ENCODE assay signal across 18 cellular contexts in the genomic region with DNA sequence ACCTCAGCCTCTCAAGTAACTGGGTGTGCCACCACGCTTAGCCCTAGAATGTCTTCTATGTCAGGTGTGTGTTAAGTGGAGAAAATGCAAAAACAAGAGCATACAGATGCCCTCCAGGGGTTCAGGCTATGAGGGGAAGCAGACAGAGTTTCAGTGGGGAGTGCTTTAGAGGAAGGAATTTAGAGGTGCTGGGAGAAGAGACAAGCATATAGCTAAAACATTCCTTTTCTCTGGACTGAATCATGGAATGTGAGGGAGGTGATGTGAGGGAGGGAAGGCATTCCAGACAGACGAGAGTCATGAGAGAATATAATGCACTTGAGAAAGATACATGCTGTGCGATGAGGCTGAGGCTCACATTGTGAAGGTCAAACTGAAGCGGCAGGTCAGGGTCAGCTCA. TPM values are rescaled to one million over a fixed set of nuclear protein-coding genes. Genes with fewer than 3 reads are reported as not detected.
DNase-seq lines count a peak whose midpoint lies in the region; TF ChIP-seq lines count a peak whose summit lies in the region.
"Had no signal": no experiment of that assay in that cellular context is flagged by ENCODE, and none has a peak within 500 bp of the region (broad histone marks: within the 10 kb centered on the region; RNA-seq: fewer than 3 reads in every experiment).

No MANE protein-coding gene starts in this region.

- H3K27ac ChIP-seq in RWPE1: no peak overlapping the region
- H3K27ac ChIP-seq in smooth muscle cell (ENCODE audit: low read depth): no peak overlapping the region
- H3K27ac ChIP-seq: coronary artery, suprapubic skin had no signal

- H3K36me3 Mint-ChIP-seq in type B pancreatic cell: peaks cover 3% of the 10 kb centered on the region
- H3K36me3 Mint-ChIP-seq: activated naive CD8-positive, alpha-beta T cell treated with anti-CD3 and anti-CD28 coated beads, Interleukin-2, amount 10 ng/mL, durations not matched to agents 7 days and 5 days; CD8-positive, alpha-beta memory T cell; IgD-negative memory B cell had no signal

- H3K36me3 ChIP-seq in H7 (replicated peaks; ENCODE audit: control insufficient read depth, insufficient read depth, low read length) (no peaks in the 10 kb centered on the region), smooth muscle cell (ENCODE audit: low read depth) (no peaks in the 10 kb centered on the region)
- H3K36me3 ChIP-seq: suprapubic skin had no signal

- POLR2A ChIA-PET in RWPE1 (lab: Yijun Ruan, JAX; ENCODE audit: low non-redundant PET): no interaction called here

- H3K27me3 ChIP-seq in H7 (ENCODE audit: control insufficient read depth, insufficient read depth, low read length) (no peaks in the 10 kb centered on the region), smooth muscle cell (ENCODE audit: low read depth) (no peaks in the 10 kb centered on the region)
- H3K27me3 ChIP-seq: suprapubic skin had no signal

- H3K4me1 Mint-ChIP-seq in type B pancreatic cell (ENCODE audit: unreplicated experiment): peaks cover 5% of the 10 kb centered on the region
- H3K4me1 Mint-ChIP-seq: activated CD4-positive, alpha-beta T cell treated with anti-CD3 and anti-CD28 coated beads, Interleukin-2, amount 10 ng/mL, durations not matched to agents 7 days and 5 days; activated naive CD8-positive, alpha-beta T cell treated with anti-CD3 and anti-CD28 coated beads, Interleukin-2, amount 10 ng/mL, durations not matched to agents 7 days and 5 days; CD8-positive, alpha-beta memory T cell; IgD-negative memory B cell; stimulated activated effector memory CD8-positive, alpha-beta T cell treated with anti-CD3 and anti-CD28 coated beads, Interleukin-12 subunit alpha, Interleukin-12 subunit beta, amount 100 ng/mL, for 72 hours had no signal

- no peak overlapping the region for H3K4me3 Mint-ChIP-seq in type B pancreatic cell
- H3K4me3 Mint-ChIP-seq: activated CD4-positive, alpha-beta T cell treated with anti-CD3 and anti-CD28 coated beads, Interleukin-2, amount 10 ng/mL, durations not matched to agents 7 days and 5 days; activated naive CD8-positive, alpha-beta T cell treated with anti-CD3 and anti-CD28 coated beads, Interleukin-2, amount 10 ng/mL, durations not matched to agents 7 days and 5 days; stimulated activated effector memory CD8-positive, alpha-beta T cell treated with anti-CD3 and anti-CD28 coated beads, Interleukin-12 subunit alpha, Interleukin-12 subunit beta, amount 100 ng/mL, for 72 hours had no signal

- no peaks in the 10 kb centered on the region for H3K9me3 ChIP-seq in smooth muscle cell (replicated peaks; ENCODE audit: low read depth)
- H3K9me3 ChIP-seq: suprapubic skin had no signal

- no peaks in the 10 kb centered on the region for H3K79me2 ChIP-seq in smooth muscle cell (ENCODE audit: low read depth)

- CTCF ChIA-PET in RWPE1 (lab: Yijun Ruan, JAX): interaction anchor here (0.6 kb wide), 1 partner anchor 541 kb away, joined by 6 read pairs; no protein-coding TSS in a partner anchor

- H3K4me3 ChIP-seq in H7 (ENCODE audit: insufficient read depth, low read depth, low read length): no peak overlapping the region
- H3K4me3 ChIP-seq in smooth muscle cell: no peak overlapping the region
- H3K4me3 ChIP-seq: coronary artery, suprapubic skin had no signal

- no peak overlapping the region for H3K9ac ChIP-seq in smooth muscle cell (ENCODE audit: low read depth)

- no peaks in the 10 kb centered on the region for H3F3A ChIP-seq in smooth muscle cell (ENCODE audit: low read depth)

- H3K27ac Mint-ChIP-seq in type B pancreatic cell: peak overlapping the region; percentile 35
- H3K27ac Mint-ChIP-seq: activated CD4-positive, alpha-beta T cell treated with anti-CD3 and anti-CD28 coated beads, Interleukin-2, amount 10 ng/mL, durations not matched to agents 7 days and 5 days; activated naive CD8-positive, alpha-beta T cell treated with anti-CD3 and anti-CD28 coated beads, Interleukin-2, amount 10 ng/mL, durations not matched to agents 7 days and 5 days; stimulated activated effector memory CD8-positive, alpha-beta T cell treated with anti-CD3 and anti-CD28 coated beads, Interleukin-12 subunit alpha, Interleukin-12 subunit beta, amount 100 ng/mL, for 72 hours had no signal

- 63% methylated on average over 4 of the region's 4 CpGs for WGBS in smooth muscle cell (ENCODE audit: low lambda C conversion rate)

- DNase-seq in H7 (peak; percentile 49), amniotic epithelial cell (ENCODE audit: low read depth) (peak; percentile 77), kidney glomerular epithelial cell (lab: John Stamatoyannopoulos, UW) (peak; percentile 70), type B pancreatic cell (ENCODE audit: extremely low spot score, unreplicated experiment) (no peak), RWPE1 (ENCODE audit: low spot score) (no peak), NCI-H1694 treated with DMSO at 0.1 percent for 48 hours (lab: John Stamatoyannopoulos, UW) (no peak), smooth muscle cell (lab: John Stamatoyannopoulos, UW; ENCODE audit: unreplicated experiment) (no peak)
- DNase-seq: activated CD4-positive, alpha-beta T cell treated with anti-CD3 and anti-CD28 coated beads, Interleukin-2, amount 10 ng/mL, durations not matched to agents 7 days and 5 days; activated naive CD8-positive, alpha-beta T cell treated with anti-CD3 and anti-CD28 coated beads, Interleukin-2, amount 10 ng/mL, durations not matched to agents 7 days and 5 days; CD8-positive, alpha-beta memory T cell; GOT3; left cardiac atrium; NCI-H510A; T-helper 2 cell had no signal

- TF ChIP-seq CTCF in type B pancreatic cell (conservative IDR thresholded peaks at IDR 0.05) (no peak), RWPE1 (conservative IDR thresholded peaks at IDR 0.05; ENCODE audit: low read depth) (no peak), smooth muscle cell (IDR thresholded peaks at IDR 0.05; ENCODE audit: borderline replicate concordance, insufficient read depth, poor library complexity, severe bottlenecking) (no peak)

- H3K27me3 Mint-ChIP-seq in type B pancreatic cell: no peaks in the 10 kb centered on the region
- H3K27me3 Mint-ChIP-seq: activated CD4-positive, alpha-beta T cell treated with anti-CD3 and anti-CD28 coated beads, Interleukin-2, amount 10 ng/mL, durations not matched to agents 7 days and 5 days; CD8-positive, alpha-beta memory T cell; IgD-negative memory B cell had no signal

- no peak overlapping the region for H3K4me2 ChIP-seq in smooth muscle cell

- H3K4me1 ChIP-seq in smooth muscle cell (ENCODE audit: low read depth): no peaks in the 10 kb centered on the region
- H3K4me1 ChIP-seq: suprapubic skin had no signal

- no peaks in the 10 kb centered on the region for H3K9me3 Mint-ChIP-seq in type B pancreatic cell
- H3K9me3 Mint-ChIP-seq: activated CD4-positive, alpha-beta T cell treated with anti-CD3 and anti-CD28 coated beads, Interleukin-2, amount 10 ng/mL, durations not matched to agents 7 days and 5 days; activated naive CD8-positive, alpha-beta T cell treated with anti-CD3 and anti-CD28 coated beads, Interleukin-2, amount 10 ng/mL, durations not matched to agents 7 days and 5 days; CD8-positive, alpha-beta memory T cell; IgD-negative memory B cell; stimulated activated effector memory CD8-positive, alpha-beta T cell treated with anti-CD3 and anti-CD28 coated beads, Interleukin-12 subunit alpha, Interleukin-12 subunit beta, amount 100 ng/mL, for 72 hours had no signal

- H2AFZ ChIP-seq in smooth muscle cell (ENCODE audit: low read depth): no peak overlapping the region

- no peaks in the 10 kb centered on the region for H4K20me1 ChIP-seq in smooth muscle cell (ENCODE audit: low read depth)

RNA-seq across cellular contexts. Expression of a gene that starts 6.6 kb away (rescaled TPM):
- 6.4 and 7.5 TPM in 2 replicates for total RNA-seq in H7 (2014; rRNA removed; shearing (Covaris generic))
- total RNA-seq in type B pancreatic cell (ENCODE audit: low replicate concordance) (12.6 and 13.3 TPM in 2 replicates), smooth muscle cell (2.2 and 2.5 TPM in 2 replicates)
- 2.3 and 3.1 TPM in 2 replicates for polyA plus RNA-seq in smooth muscle cell

RNA-seq across cellular contexts. Expression of a gene that starts 29.0 kb away (rescaled TPM):
- total RNA-seq in H7 (2014; rRNA removed; shearing (Covaris generic)): 3.0 and 4.6 TPM in 2 replicates
- total RNA-seq in type B pancreatic cell (ENCODE audit: low replicate concordance): 4.5 and 7.0 TPM in 2 replicates
- total RNA-seq in smooth muscle cell: 2.4 and 4.5 TPM in 2 replicates
- polyA plus RNA-seq in smooth muscle cell: 3.2 and 4.3 TPM in 2 replicates

RNA-seq across cellular contexts. Expression of a gene that starts 50.2 kb away (rescaled TPM):
- 43.0 and 55.2 TPM in 2 replicates for total RNA-seq in H7 (2014; rRNA removed; shearing (Covaris generic))
- total RNA-seq in type B pancreatic cell (ENCODE audit: low replicate concordance): 19.5 and 25.2 TPM in 2 replicates
- total RNA-seq in smooth muscle cell: 12.4 and 15.1 TPM in 2 replicates
- polyA plus RNA-seq in smooth muscle cell: 8.8 and 9.0 TPM in 2 replicates

Comparison
In these comparisons a context has a peak if more than half of its experiments do, and no peak if none do; other contexts are left out.
1. DNase-seq: peak in H7 (single experiment), amniotic epithelial cell (single experiment) and kidney glomerular epithelial cell (single experiment); none in type B pancreatic cell (single experiment), RWPE1 (single experiment), NCI-H1694 treated with DMSO at 0.1 percent for 48 hours (single experiment) and smooth muscle cell (single experiment).